ENCODE assay signal across 16 cellular contexts in the genomic region with DNA sequence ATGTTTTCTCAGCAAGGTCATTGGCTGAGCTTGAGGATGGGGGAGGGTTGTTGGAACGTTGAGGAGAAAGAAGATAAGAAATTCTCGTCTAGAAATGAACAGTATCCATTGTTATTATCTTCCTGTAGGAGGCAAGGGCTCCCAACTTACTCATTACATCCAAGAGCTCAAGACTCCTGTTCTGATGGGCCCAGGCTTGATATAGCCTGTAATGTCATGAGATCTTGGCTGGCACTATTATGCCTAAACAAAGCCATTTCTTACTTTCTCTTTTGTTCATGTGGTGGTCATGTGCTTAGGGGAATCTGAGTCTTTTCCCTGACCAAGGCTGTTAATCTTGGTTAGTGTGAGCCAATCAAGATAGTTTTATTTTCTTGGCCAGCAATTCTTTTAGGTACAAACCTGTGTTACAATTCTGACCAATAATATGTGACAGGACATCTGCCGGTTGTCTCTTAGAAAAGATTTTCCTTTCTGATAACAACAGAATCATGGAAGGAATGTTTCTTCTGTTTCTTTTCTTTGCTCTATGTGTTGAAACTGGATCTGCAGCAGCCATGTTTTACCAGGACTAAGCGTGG. TPM values are rescaled to one million over a fixed set of nuclear protein-coding genes. Genes with fewer than 3 reads are reported as not detected.
A peak's percentile ranks its signal among the peaks of the same experiment; 100 is the strongest.
DNase-seq lines count a peak whose midpoint lies in the region; ATAC-seq, FAIRE-seq and TF ChIP-seq lines count a peak whose summit lies in the region.
"Had no signal": no experiment of that assay in that cellular context is flagged by ENCODE, and none has a peak within 500 bp of the region (broad histone marks: within the 10 kb centered on the region; RNA-seq: fewer than 3 reads in every experiment).

No MANE protein-coding gene starts in this region.

- H3K9me3 ChIP-seq in PC-9 (ENCODE audit: insufficient read depth, low read depth) (no peaks in the 10 kb centered on the region; the same call in 1 of the 2 replicates), H1 (ENCODE audit: insufficient read depth in 2 of 2, low read depth in 1 of 2, low read length in 1 of 2) (no peaks in the 10 kb centered on the region), adrenal gland (replicated peaks in 1 of 3) (no peaks in the 10 kb centered on the region)
- H3K9me3 ChIP-seq: SK-N-SH had no signal

- no peak for ATAC-seq in GM21825 (IDR thresholded peaks at IDR 0.05; ENCODE audit: unreplicated experiment)

- 86% methylated on average over 4 of the region's 4 CpGs; no CpG with 5 or more reads in 1 of the 2 experiments for WGBS in H1 (ENCODE audit: extremely low coverage in 1 of 2, insufficient coverage in 1 of 2, insufficient read length in 1 of 2, insufficient replicate concordance in 2 of 2, low coverage in 1 of 2, low lambda C conversion rate in 2 of 2, missing lambda C conversion rate in 1 of 2), 2 experiments
- 47 to 71% (median 60%) methylated on average over 4 of the region's 4 CpGs for WGBS in adrenal gland, 4 donors

- BruUV-seq in PC-9 (replicated peaks; lab: Mats Ljungman, UMichigan), result no TSS peak

- H3K27ac Mint-ChIP-seq in chondrocyte (ENCODE audit: unreplicated experiment), result no peak overlapping the region
- H3K27ac Mint-ChIP-seq: CD4-positive, CD25-positive, alpha-beta regulatory T cell had no signal

- no peaks in the 10 kb centered on the region for H3K9me3 Mint-ChIP-seq in chondrocyte (ENCODE audit: low read depth)

- FAIRE-seq in H1 (lab: Jason Lieb, UNC), result no peak

- H4K8ac ChIP-seq in H1 (ENCODE audit: extremely low read depth, insufficient read depth, low read length), result no peak overlapping the region

- TF ChIP-seq EP300 in H1 (IDR thresholded peaks at IDR 0.05; ENCODE audit: borderline replicate concordance in 1 of 2, low read depth in 2 of 2, low read length in 2 of 2), result no peak

- DNase-seq in PC-9 (no peak), H1 (ENCODE audit: low read depth in 1 of 2, low spot score in 2 of 2) (no peak), foreskin melanocyte (peak; percentile 85), adrenal gland (no peak), chondrocyte (ENCODE audit: low spot score) (no peak)
- no peak for DNase-seq in activated CD4-positive, alpha-beta T cell treated with anti-CD3 and anti-CD28 coated beads, Interleukin-2, amount 50 U/mL, for 1 hour
- DNase-seq: Calu3; CD4-positive, CD25-positive, alpha-beta regulatory T cell; DMS53; NCI-H1048; NCI-H1436 treated with DMSO at 0.1 percent for 48 hours; NCI-H2029 treated with DMSO at 0.1 percent for 48 hours; NCI-H510A; NCI-H774; SK-N-SH had no signal

- H3K27me3 Mint-ChIP-seq in chondrocyte (ENCODE audit: low read depth), result no peaks in the 10 kb centered on the region

- H3K79me1 ChIP-seq in H1 (ENCODE audit: low read depth, low read length), result no peaks in the 10 kb centered on the region

- H3K14ac ChIP-seq in H1 (ENCODE audit: insufficient read length), result no peak overlapping the region

- H4K5ac ChIP-seq in H1 (ENCODE audit: insufficient read length, low read depth, low read length), result no peak overlapping the region

- H3K36me3 Mint-ChIP-seq in chondrocyte (ENCODE audit: low read depth), result no peaks in the 10 kb centered on the region
- H3K36me3 Mint-ChIP-seq: CD4-positive, CD25-positive, alpha-beta regulatory T cell had no signal

- no peak overlapping the region for H3K4me3 Mint-ChIP-seq in chondrocyte (ENCODE audit: unreplicated experiment)
- H3K4me3 Mint-ChIP-seq: CD4-positive, CD25-positive, alpha-beta regulatory T cell had no signal

- H3K9me2 ChIP-seq in PC-9 (ENCODE audit: insufficient read depth), result no peaks in the 10 kb centered on the region
- H3K9me2 ChIP-seq: SK-N-SH had no signal

- H3K4me1 ChIP-seq in PC-9 (replicated peaks; ENCODE audit: insufficient read depth) (peaks cover 9% of the 10 kb centered on the region), H1 (replicated peaks in 1 of 4; ENCODE audit: control insufficient read depth in 3 of 4, insufficient read depth in 4 of 4, low read length in 3 of 4) (peaks cover 0 to 2% (median 0%) of the 10 kb centered on the region in 4 experiments; a peak in 1 of 7 replicates), adrenal gland (replicated peaks in 1 of 2) (no peaks in the 10 kb centered on the region)

- TF ChIP-seq CTCF in PC-9 (conservative IDR thresholded peaks at IDR 0.05), result no peak
- no peak for TF ChIP-seq CTCF in H1 (IDR thresholded peaks at IDR 0.05; ENCODE audit: control extremely low read depth in 1 of 3, insufficient read depth in 1 of 3, low read depth in 1 of 3, low read length in 3 of 3)
- TF ChIP-seq CTCF in adrenal gland (IDR thresholded peaks at IDR 0.05), result no peak
- no peak for TF ChIP-seq CTCF in chondrocyte (IDR thresholded peaks at IDR 0.05)

- intact Hi-C loops in PC-9 (cut with micrococcal nuclease; ENCODE audit: unreplicated experiment), result no loop called here
- intact Hi-C loops in adrenal gland (cut with DNase I), result no loop called here

- H2AFZ ChIP-seq in PC-9, result peak overlapping the region; percentile 31; the same call in 1 of the 2 replicates
- peak overlapping the region; percentile 51; the same call in 1 of the 2 replicates for H2AFZ ChIP-seq in H1 (ENCODE audit: low read length)

- POLR2A ChIA-PET in PC-9 (lab: Charles Lee; ENCODE audit: unreplicated experiment) (no interaction called here), H1 (lab: Charles Lee; ENCODE audit: partially characterized antibody) (no interaction called here)

- H3K27me3 ChIP-seq in PC-9 (ENCODE audit: insufficient read depth, low read depth), result no peaks in the 10 kb centered on the region
- H3K27me3 ChIP-seq in H1 (replicated peaks in 1 of 4; ENCODE audit: control insufficient read depth in 3 of 4, extremely low read depth in 1 of 4, insufficient read depth in 3 of 4, low read length in 3 of 4), result no peaks in the 10 kb centered on the region
- no peaks in the 10 kb centered on the region for H3K27me3 ChIP-seq in adrenal gland

- H4K20me1 ChIP-seq in PC-9 (ENCODE audit: insufficient read depth) (no peaks in the 10 kb centered on the region), H1 (replicated peaks in 1 of 2; ENCODE audit: control insufficient read depth in 1 of 2, insufficient read depth in 2 of 2, low read length in 2 of 2) (no peaks in the 10 kb centered on the region)

- H3K79me2 ChIP-seq in PC-9 (ENCODE audit: low read depth) (no peaks in the 10 kb centered on the region), H1 (ENCODE audit: control insufficient read depth in 1 of 2, insufficient read depth in 2 of 2, low read length in 2 of 2) (no peaks in the 10 kb centered on the region)

- H2AK5ac ChIP-seq in H1 (ENCODE audit: low read depth, low read length), result no peak overlapping the region

- H2BK120ac ChIP-seq in H1 (replicated peaks; ENCODE audit: low read depth, low read length), result no peak overlapping the region

- H3K4me1 Mint-ChIP-seq in chondrocyte (ENCODE audit: low read depth), result peaks cover 34% of the 10 kb centered on the region
- H3K4me1 Mint-ChIP-seq: CD4-positive, CD25-positive, alpha-beta regulatory T cell had no signal

- peaks cover 13% of the 10 kb centered on the region for H3F3A ChIP-seq in PC-9 (ENCODE audit: insufficient read depth, low read depth)

- H3K23me2 ChIP-seq in H1 (ENCODE audit: low read depth, low read length), result no peaks in the 10 kb centered on the region

- CTCF ChIA-PET in PC-9 (lab: Charles Lee), result no interaction called here
- CTCF ChIA-PET in H1 (lab: Charles Lee; ENCODE audit: partially characterized antibody), result interaction anchor here (0.6 to 1.3 kb wide), 2 partner anchors 8 to 10 kb away, joined by 3 to 7 read pairs; no protein-coding TSS in a partner anchor

- no peak overlapping the region for H3K27ac ChIP-seq in PC-9
- H3K27ac ChIP-seq in H1 (ENCODE audit: low read depth, low read length), result no peak overlapping the region
- no peak overlapping the region for H3K27ac ChIP-seq in adrenal gland

- no peak overlapping the region for H3K9ac ChIP-seq in H1 (replicated peaks in 1 of 4; ENCODE audit: extremely low read depth in 1 of 4, low read depth in 3 of 4, low read length in 3 of 4)
- H3K9ac ChIP-seq: SK-N-SH had no signal

- no peak overlapping the region for H2BK12ac ChIP-seq in H1 (ENCODE audit: low read depth, low read length)

- H2BK15ac ChIP-seq in H1 (ENCODE audit: low read length), result no peak overlapping the region

- H3K36me3 ChIP-seq in PC-9 (ENCODE audit: low read depth) (no peaks in the 10 kb centered on the region), H1 (ENCODE audit: control insufficient read depth in 2 of 4, insufficient read depth in 4 of 4, low read length in 3 of 4) (no peaks in the 10 kb centered on the region), adrenal gland (replicated peaks in 1 of 2) (no peaks in the 10 kb centered on the region)

- no peak overlapping the region for H3K4me2 ChIP-seq in PC-9
- H3K4me2 ChIP-seq in H1 (ENCODE audit: insufficient read depth in 1 of 2, low read depth in 2 of 2, low read length in 2 of 2), result no peak overlapping the region
- H3K4me2 ChIP-seq: SK-N-SH had no signal

- H2BK5ac ChIP-seq in H1 (ENCODE audit: low read depth, low read length), result no peak overlapping the region

- no peak overlapping the region for H3K56ac ChIP-seq in H1 (replicated peaks; ENCODE audit: insufficient read length, low read depth, low read length)

- no peak for TF ChIP-seq RAD21 in H1 (IDR thresholded peaks at IDR 0.05 in 1 of 2, conservative IDR thresholded peaks at IDR 0.05 in 1 of 2; ENCODE audit: low read depth in 2 of 2, low read length in 2 of 2)

- H3K4ac ChIP-seq in H1 (replicated peaks; ENCODE audit: insufficient read length, low read depth, low read length), result no peak overlapping the region

- no peak overlapping the region for H2BK20ac ChIP-seq in H1 (ENCODE audit: low read length)

- H3K18ac ChIP-seq in H1 (ENCODE audit: extremely low read depth, low read length), result no peak overlapping the region

- H4K91ac ChIP-seq in H1 (replicated peaks; ENCODE audit: insufficient read length, low read length), result no peak overlapping the region

- TF ChIP-seq POLR2A in H1 (IDR thresholded peaks at IDR 0.05; ENCODE audit: control extremely low read depth in 1 of 2, low read depth in 2 of 2, low read length in 2 of 2) (no peak), adrenal gland (IDR thresholded peaks at IDR 0.05) (no peak)

- H3K23ac ChIP-seq in H1 (ENCODE audit: insufficient read length), result no peak overlapping the region

- H3K4me3 ChIP-seq in PC-9 (no peak overlapping the region), H1 (ENCODE audit: extremely low read depth in 1 of 4, insufficient read depth in 2 of 4, low read depth in 3 of 4, low read length in 4 of 4) (no peak overlapping the region), adrenal gland (no peak overlapping the region)

RNA-seq across cellular contexts. Expression of gene IGSF3, which starts 15.2 kb away (rescaled TPM):
- total RNA-seq in PC-9 (2021) (27.8 and 30.1 TPM in 2 replicates), adrenal gland (1 to 10 TPM; 1.1 to 4.8 (median 2.2) TPM), chondrocyte (20.5 to 32.0 TPM (median 20.7 TPM) in 3 replicates)
- total RNA-seq in H1 (2021; fragmentation: NEBNext Ultra II Directional; extraction: Animal tissue kit (Norgen Biotek cat#: 25700)), result 30.2 and 32.2 TPM in 2 replicates
- polyA plus RNA-seq in H1 (2011; rRNA removed) (30.0 and 38.7 TPM in 2 replicates), adrenal gland (1 to 10 TPM in 2 of 3 donors, under 1 TPM in 1; 0.67 to 2.9 (median 1.9) TPM)
- 35.4 TPM for polyA plus RNA-seq in H1 (2011; cell fraction: cytosol; rRNA removed)
- 56.5 TPM for polyA plus RNA-seq in H1 (2011; cell fraction: nucleus; rRNA removed)
- polyA plus RNA-seq in H1 (2012, experiment 1 of 2), result 20.6 to 27.8 TPM (median 24.4 TPM) in 4 replicates
- polyA plus RNA-seq in H1 (2012, experiment 2 of 2), result 10.1 TPM
- 30.9 TPM for polyA plus RNA-seq in H1 (2013, experiment 1 of 2)
- polyA plus RNA-seq in H1 (2013, experiment 2 of 2), result 28.1 TPM
- polyA minus RNA-seq in H1 (2011; rRNA and poly(A)+ RNA removed), result 56.8 and 70.7 TPM in 2 replicates
- polyA minus RNA-seq in H1 (2011; cell fraction: cytosol; rRNA and poly(A)+ RNA removed), result 34.7 TPM
- polyA minus RNA-seq in H1 (2011; cell fraction: nucleus; rRNA and poly(A)+ RNA removed), result 28.1 TPM
